ENCODE assay signal across 15 cellular contexts in genomic region chr6:14882394-14883073, GRCh38.
DNase-seq lines count a peak whose midpoint lies in the region; FAIRE-seq and TF ChIP-seq lines count a peak whose summit lies in the region.
"Had no signal": no experiment of that assay in that cellular context is flagged by ENCODE, and none has a peak within 500 bp of the region (broad histone marks: within the 10 kb centered on the region; RNA-seq: fewer than 3 reads in every experiment).

No MANE protein-coding gene starts in this region.

- TF ChIP-seq CTCF in bronchial epithelial cell (IDR thresholded peaks at IDR 0.05; ENCODE audit: insufficient read depth, low read length, severe bottlenecking): no peak

- H4K91ac ChIP-seq in mesenchymal stem cell (ENCODE audit: low read length): peak overlapping the region; percentile 3

- H2BK15ac ChIP-seq in mesenchymal stem cell (ENCODE audit: low read depth, poor library complexity, severe bottlenecking): no peak overlapping the region

- H3K27me3 ChIP-seq in bronchial epithelial cell (ENCODE audit: control insufficient read depth, insufficient read depth, low read length) (no peaks in the 10 kb centered on the region), mesenchymal stem cell (ENCODE audit: control insufficient read depth in 1 of 2, insufficient read depth in 1 of 2, low read length in 2 of 2) (no peaks in the 10 kb centered on the region), small intestine (ENCODE audit: control insufficient read depth in 2 of 2, insufficient read depth in 2 of 2, low read length in 2 of 2) (no peaks in the 10 kb centered on the region)
- H3K27me3 ChIP-seq: colonic mucosa, esophagus squamous epithelium had no signal

- peak overlapping the region; percentile 24 to 54 for H3K18ac ChIP-seq in mesenchymal stem cell (ENCODE audit: low read depth in 1 of 2, low read length in 2 of 2)

- H2AK5ac ChIP-seq in mesenchymal stem cell (ENCODE audit: low read length, severe bottlenecking): no peak overlapping the region

- H3K4ac ChIP-seq in mesenchymal stem cell (ENCODE audit: low read depth in 1 of 2, low read length in 2 of 2): peak overlapping the region in 1 of 2 experiments; percentile 0

- H3K27ac ChIP-seq in mesenchymal stem cell (ENCODE audit: low read length, poor library complexity, severe bottlenecking) (no peak overlapping the region), small intestine (ENCODE audit: low read depth in 1 of 2, low read length in 1 of 2) (no peak overlapping the region)
- H3K27ac ChIP-seq: colonic mucosa, esophagus squamous epithelium had no signal

- DNase-seq in activated CD8-positive, alpha-beta memory T cell treated with anti-CD3 and anti-CD28 coated beads for 24 hours: peak; percentile 40
- DNase-seq in activated CD8-positive, alpha-beta memory T cell treated with anti-CD3 and anti-CD28 coated beads, Interleukin-2, amount 50 U/mL, for 4 hours: no peak
- peak; percentile 63 for DNase-seq in bronchial epithelial cell (ENCODE audit: low read depth)
- DNase-seq in mesenchymal stem cell: no peak
- peak; percentile 36 for DNase-seq in stromal cell of bone marrow (ENCODE audit: low read depth)
- DNase-seq in NCI-H774 (lab: John Stamatoyannopoulos, UW): no peak
- no peak for DNase-seq in small intestine
- DNase-seq in NCI-H2081 treated with DMSO at 0.1 percent for 48 hours (lab: John Stamatoyannopoulos, UW): no peak
- DNase-seq: activated CD8-positive, alpha-beta memory T cell treated with anti-CD3 and anti-CD28 coated beads, Interleukin-2, amount 50 U/mL, for 48 hours; activated naive CD8-positive, alpha-beta T cell treated with anti-CD3 and anti-CD28 coated beads, Interleukin-2, amount 10 ng/mL, durations not matched to agents 7 days and 5 days; colonic mucosa; COR-L47; esophagus squamous epithelium; GOT3; Karpas-422 had no signal

- WGBS in mesenchymal stem cell: 69% methylated on average over 9 of the region's 9 CpGs
- 66 to 73% (median 71%) methylated on average over 9 of the region's 9 CpGs for WGBS in small intestine, 3 donors

- no peak overlapping the region for H3K4me3 ChIP-seq in bronchial epithelial cell (ENCODE audit: low read depth, low read length)
- no peak overlapping the region for H3K4me3 ChIP-seq in mesenchymal stem cell (ENCODE audit: insufficient read depth in 1 of 2, low read depth in 1 of 2, low read length in 2 of 2)
- no peak overlapping the region for H3K4me3 ChIP-seq in small intestine (ENCODE audit: low read depth in 1 of 2, low read length in 2 of 2)
- H3K4me3 ChIP-seq: colonic mucosa, esophagus squamous epithelium had no signal

- no peak overlapping the region for H2AFZ ChIP-seq in mesenchymal stem cell (ENCODE audit: low read depth, low read length)

- H3K9me3 ChIP-seq in mesenchymal stem cell (ENCODE audit: control insufficient read depth, low read length) (no peaks in the 10 kb centered on the region), small intestine (ENCODE audit: control insufficient read depth, low read depth) (no peaks in the 10 kb centered on the region)
- H3K9me3 ChIP-seq: colonic mucosa, esophagus squamous epithelium had no signal

- no peak overlapping the region for H2BK5ac ChIP-seq in mesenchymal stem cell (ENCODE audit: low read depth, low read length, poor library complexity, severe bottlenecking)

- H3K4me1 ChIP-seq in mesenchymal stem cell (ENCODE audit: control insufficient read depth, insufficient read depth, low read depth, low read length) (peaks cover 7% of the 10 kb centered on the region), small intestine (ENCODE audit: control insufficient read depth in 2 of 2, insufficient read depth in 1 of 2, low read depth in 1 of 2, low read length in 1 of 2) (peaks cover 0 to 2% of the 10 kb centered on the region in 2 donors)
- H3K4me1 ChIP-seq: colonic mucosa had no signal

- H3K23ac ChIP-seq in mesenchymal stem cell (ENCODE audit: low read length in 2 of 2): no peak overlapping the region

- H2BK120ac ChIP-seq in mesenchymal stem cell (ENCODE audit: low read depth, low read length): no peak overlapping the region

- no peak overlapping the region for H3K9ac ChIP-seq in mesenchymal stem cell (ENCODE audit: low read length)

- FAIRE-seq in bronchial epithelial cell (lab: Jason Lieb, UNC) (peak; percentile 43), small intestine (lab: Jason Lieb, UNC) (no peak)

- H2BK12ac ChIP-seq in mesenchymal stem cell (ENCODE audit: low read length in 2 of 2): peak overlapping the region; percentile 41 to 97

- peak overlapping the region; percentile 59 for H4K8ac ChIP-seq in mesenchymal stem cell (ENCODE audit: low read length)

- no peaks in the 10 kb centered on the region for H3K36me3 ChIP-seq in bronchial epithelial cell (ENCODE audit: control insufficient read depth, insufficient read depth, low read length)
- H3K36me3 ChIP-seq in mesenchymal stem cell (ENCODE audit: control insufficient read depth in 1 of 2, insufficient read depth in 2 of 2, low read depth in 1 of 2, low read length in 2 of 2): no peaks in the 10 kb centered on the region
- no peaks in the 10 kb centered on the region for H3K36me3 ChIP-seq in small intestine (ENCODE audit: control insufficient read depth in 2 of 2, insufficient read depth in 2 of 2, low read length in 2 of 2)
- H3K36me3 ChIP-seq: colonic mucosa, esophagus squamous epithelium had no signal

- H3K14ac ChIP-seq in mesenchymal stem cell (ENCODE audit: low read length in 2 of 2): peak overlapping the region in 1 of 2 experiments; percentile 89

- no peaks in the 10 kb centered on the region for H3K79me1 ChIP-seq in mesenchymal stem cell (replicated peaks; ENCODE audit: low read length, poor library complexity, severe bottlenecking)

- no peak overlapping the region for H3K4me2 ChIP-seq in mesenchymal stem cell (ENCODE audit: low read length, poor library complexity, severe bottlenecking)

Comparison
In these comparisons a context has a peak if more than half of its experiments do, and no peak if none do; other contexts are left out.
1. DNase-seq: peak in activated CD8-positive, alpha-beta memory T cell treated with anti-CD3 and anti-CD28 coated beads for 24 hours (single experiment), bronchial epithelial cell (single experiment) and stromal cell of bone marrow (single experiment); none in activated CD8-positive, alpha-beta memory T cell treated with anti-CD3 and anti-CD28 coated beads, Interleukin-2, amount 50 U/mL, for 4 hours (single experiment), mesenchymal stem cell (single experiment), NCI-H774 (single experiment), small intestine (single experiment) and NCI-H2081 treated with DMSO at 0.1 percent for 48 hours (single experiment).